17 cellular contexts compared by ENCODE assay signal in genomic region chr17:245611-246010, GRCh38.
"Had no signal": no experiment of that assay in that cellular context is flagged by ENCODE, and none has a peak within 500 bp of the region (broad histone marks: within the 10 kb centered on the region; RNA-seq: fewer than 3 reads in every experiment).

No MANE protein-coding gene starts in this region.

- H3K27ac ChIP-seq: body of pancreas, psoas muscle, tibial artery had no signal

- H3K36me3 ChIP-seq: tibial artery had no signal

- H3K27me3 ChIP-seq: body of pancreas had no signal

- H3K9me3 ChIP-seq: body of pancreas, psoas muscle, tibial artery had no signal

- H3K4me1 ChIP-seq: psoas muscle, tibial artery had no signal

- H3K4me3 ChIP-seq: body of pancreas, psoas muscle, tibial artery had no signal

- DNase-seq: activated CD4-positive, alpha-beta T cell treated with anti-CD3 and anti-CD28 coated beads, Interleukin-2, amount 50 U/mL, for 4 hours; activated naive CD4-positive, alpha-beta T cell treated with anti-CD3 and anti-CD28 coated beads, Interleukin-2, amount 50 U/mL, for 16 hours; activated T-cell treated with anti-CD3 and anti-CD28 coated beads, Interleukin-2, amount 50 U/mL, for 24 hours; amniotic stem cell; central memory CD4-positive, alpha-beta T cell; cortex of kidney; effector CD4-positive, alpha-beta T cell; foreskin fibroblast; hippocampal formation; SHP77 treated with DMSO at 0.1 percent for 48 hours; stimulated activated CD4-positive, alpha-beta T cell treated with anti-CD3 and anti-CD28 coated beads, Interleukin-2, amount 100 ng/mL, for 48 hours; stimulated activated naive B cell treated with anti-CD40 and anti-IgM and Interleukin-4, amounts not matched to agents 10 μg/mL and 1 μg/mL and 100 μg/mL, for 72 hours; T-helper 2 cell had no signal

- ATAC-seq: activated CD4-positive, CD25-positive, alpha-beta regulatory T cell treated with anti-CD3 and anti-CD28 coated beads, Interleukin-2, amount 50 U/mL, for 24 hours; body of pancreas; psoas muscle; stimulated activated naive B cell treated with anti-CD40 and anti-IgM and Interleukin-4, amounts not matched to agents 10 μg/mL and 1 μg/mL and 100 μg/mL, for 72 hours had no signal
